11 cellular contexts compared by ENCODE assay signal in genomic region chr6:117615981-117616961, GRCh38. TPM values are rescaled to one million over a fixed set of nuclear protein-coding genes. Genes with fewer than 3 reads are reported as not detected.
DNase-seq lines count a peak whose midpoint lies in the region; ATAC-seq, FAIRE-seq and TF ChIP-seq lines count a peak whose summit lies in the region.
"Had no signal": no experiment of that assay in that cellular context is flagged by ENCODE, and none has a peak within 500 bp of the region (broad histone marks: within the 10 kb centered on the region; RNA-seq: fewer than 3 reads in every experiment).

No MANE protein-coding gene starts in this region.

- DNase-seq in GM23248, result peak; percentile 8
- DNase-seq in T-helper 9 cell, result peak; percentile 8
- peak; percentile 34 for DNase-seq in central memory CD4-positive, alpha-beta T cell
- DNase-seq in smooth muscle cell (lab: John Stamatoyannopoulos, UW; ENCODE audit: unreplicated experiment), result no peak
- no peak for DNase-seq in testis
- no peak for DNase-seq in GM19239 (ENCODE audit: insufficient read length, low spot score)
- no peak for DNase-seq in NCI-H2196 treated with DMSO at 0.1 percent for 48 hours (lab: John Stamatoyannopoulos, UW; ENCODE audit: unreplicated experiment)
- DNase-seq: DND-41, left ventricle myocardium inferior, T1000 had no signal

- peaks cover 10% of the 10 kb centered on the region for H3K4me1 ChIP-seq in GM23248 (ENCODE audit: insufficient read depth)
- H3K4me1 ChIP-seq in smooth muscle cell (ENCODE audit: low read depth), result peaks cover 12% of the 10 kb centered on the region
- H3K4me1 ChIP-seq in testis, result no peaks in the 10 kb centered on the region
- H3K4me1 ChIP-seq: left ventricle myocardium inferior had no signal

- WGBS in GM23248 (ENCODE audit: low coverage in 1 of 2, low lambda C conversion rate in 2 of 2, missing lambda C conversion rate in 2 of 2), 2 experiments, result 73 to 75% methylated on average over 16 to 18 of the region's 18 CpGs
- WGBS in smooth muscle cell (ENCODE audit: low lambda C conversion rate), result 38% methylated on average over 15 of the region's 18 CpGs
- WGBS in testis, 2 donors, result 81 to 87% methylated on average over 18 of the region's 18 CpGs

- H3K27ac ChIP-seq in GM23248 (no peak overlapping the region), smooth muscle cell (ENCODE audit: low read depth) (peak overlapping the region; percentile 81), testis (no peak overlapping the region)
- H3K27ac ChIP-seq: left ventricle myocardium inferior had no signal

- TF ChIP-seq CTCF in smooth muscle cell (IDR thresholded peaks at IDR 0.05; ENCODE audit: borderline replicate concordance, insufficient read depth, poor library complexity, severe bottlenecking), result no peak
- no peak for TF ChIP-seq CTCF in testis (IDR thresholded peaks at IDR 0.05)

- H3K79me2 ChIP-seq in GM23248 (ENCODE audit: insufficient read depth) (no peaks in the 10 kb centered on the region), smooth muscle cell (ENCODE audit: low read depth) (no peaks in the 10 kb centered on the region)

- in situ Hi-C loops in GM23248 (cut with MboI), result no loop called here

- no peak overlapping the region for H3K4me3 ChIP-seq in GM23248
- peak overlapping the region; percentile 2 for H3K4me3 ChIP-seq in smooth muscle cell
- H3K4me3 ChIP-seq in testis, result no peak overlapping the region
- H3K4me3 ChIP-seq: left ventricle myocardium inferior had no signal

- H2AFZ ChIP-seq in GM23248 (no peak overlapping the region), smooth muscle cell (ENCODE audit: low read depth) (no peak overlapping the region)

- ATAC-seq in GM18909 (IDR thresholded peaks at IDR 0.05; ENCODE audit: poor library complexity, unreplicated experiment), result no peak

- no peak for TF ChIP-seq POLR2A in testis (IDR thresholded peaks at IDR 0.05)

- H3F3A ChIP-seq in GM23248 (ENCODE audit: insufficient read depth) (peaks cover 7% of the 10 kb centered on the region; the same call in 1 of the 2 replicates), smooth muscle cell (ENCODE audit: low read depth) (no peaks in the 10 kb centered on the region)

- H3K9me3 ChIP-seq in GM23248 (ENCODE audit: low read depth), result no peaks in the 10 kb centered on the region
- H3K9me3 ChIP-seq in smooth muscle cell (replicated peaks; ENCODE audit: low read depth), result no peaks in the 10 kb centered on the region
- H3K9me3 ChIP-seq in testis, result no peaks in the 10 kb centered on the region
- H3K9me3 ChIP-seq: left ventricle myocardium inferior had no signal

- H3K27me3 ChIP-seq in GM23248 (replicated peaks; ENCODE audit: insufficient read depth) (no peaks in the 10 kb centered on the region), smooth muscle cell (ENCODE audit: low read depth) (no peaks in the 10 kb centered on the region), testis (no peaks in the 10 kb centered on the region)

- intact Hi-C loops in testis (cut with DNase I; ENCODE audit: low total_unique reads), result no loop called here

- H3K4me2 ChIP-seq in GM23248 (ENCODE audit: unreplicated experiment) (no peak overlapping the region), smooth muscle cell (peak overlapping the region; percentile 63)

- H3K9me2 ChIP-seq in GM23248 (ENCODE audit: insufficient read depth), result no peaks in the 10 kb centered on the region

- no peaks in the 10 kb centered on the region for H4K20me1 ChIP-seq in GM23248 (ENCODE audit: insufficient read depth)
- no peaks in the 10 kb centered on the region for H4K20me1 ChIP-seq in smooth muscle cell (ENCODE audit: low read depth)

- H3K9ac ChIP-seq in GM23248, result no peak overlapping the region
- no peak overlapping the region for H3K9ac ChIP-seq in smooth muscle cell (ENCODE audit: low read depth)

- H3K36me3 ChIP-seq in GM23248 (ENCODE audit: low read depth), result no peaks in the 10 kb centered on the region
- H3K36me3 ChIP-seq in smooth muscle cell (ENCODE audit: low read depth), result no peaks in the 10 kb centered on the region
- no peaks in the 10 kb centered on the region for H3K36me3 ChIP-seq in testis (ENCODE audit: low read depth, missing control alignments)
- H3K36me3 ChIP-seq: left ventricle myocardium inferior had no signal

- FAIRE-seq in GM19239 (lab: Jason Lieb, UNC), result no peak

RNA-seq across cellular contexts. Expression of gene GOPC, which starts 14.0 kb away (rescaled TPM):
- 71.8 and 81.4 TPM in 2 replicates for total RNA-seq in GM23248 (2014; rRNA removed; shearing (Covaris generic))
- polyA plus RNA-seq in GM23248 (2016; fragmentation: Nextera tagmentation; extraction: Ambion mirVana) (43.0 and 44.8 TPM in 2 replicates), smooth muscle cell (26.5 and 38.3 TPM in 2 replicates), testis (ENCODE audit: insufficient read depth, low read depth, low replicate concordance) (28.8 TPM)
- total RNA-seq in smooth muscle cell (73.7 and 77.6 TPM in 2 replicates), testis (10 to 100 TPM; 26.6 to 29.9 TPM)

RNA-seq across cellular contexts. Expression of gene NUS1, which starts 59.0 kb away (rescaled TPM):
- 15.3 and 19.2 TPM in 2 replicates for total RNA-seq in GM23248 (2014; rRNA removed; shearing (Covaris generic))
- 13.8 and 14.8 TPM in 2 replicates for polyA plus RNA-seq in GM23248 (2016; fragmentation: Nextera tagmentation; extraction: Ambion mirVana)
- 35.4 and 38.9 TPM in 2 replicates for total RNA-seq in smooth muscle cell
- 17.9 and 18.5 TPM in 2 replicates for polyA plus RNA-seq in smooth muscle cell
- total RNA-seq in testis, result 10 to 100 TPM; 16.6 to 21.5 TPM
- 20.2 TPM for polyA plus RNA-seq in testis (ENCODE audit: insufficient read depth, low read depth, low replicate concordance)

Comparison
In these comparisons a context has a peak if more than half of its experiments do, and no peak if none do; other contexts are left out.
1. DNase-seq: peak in GM23248 (single experiment), T-helper 9 cell (single experiment) and central memory CD4-positive, alpha-beta T cell (single experiment); none in smooth muscle cell (single experiment), testis (single experiment), GM19239 (single experiment) and NCI-H2196 treated with DMSO at 0.1 percent for 48 hours (single experiment).